In the genomic region with DNA sequence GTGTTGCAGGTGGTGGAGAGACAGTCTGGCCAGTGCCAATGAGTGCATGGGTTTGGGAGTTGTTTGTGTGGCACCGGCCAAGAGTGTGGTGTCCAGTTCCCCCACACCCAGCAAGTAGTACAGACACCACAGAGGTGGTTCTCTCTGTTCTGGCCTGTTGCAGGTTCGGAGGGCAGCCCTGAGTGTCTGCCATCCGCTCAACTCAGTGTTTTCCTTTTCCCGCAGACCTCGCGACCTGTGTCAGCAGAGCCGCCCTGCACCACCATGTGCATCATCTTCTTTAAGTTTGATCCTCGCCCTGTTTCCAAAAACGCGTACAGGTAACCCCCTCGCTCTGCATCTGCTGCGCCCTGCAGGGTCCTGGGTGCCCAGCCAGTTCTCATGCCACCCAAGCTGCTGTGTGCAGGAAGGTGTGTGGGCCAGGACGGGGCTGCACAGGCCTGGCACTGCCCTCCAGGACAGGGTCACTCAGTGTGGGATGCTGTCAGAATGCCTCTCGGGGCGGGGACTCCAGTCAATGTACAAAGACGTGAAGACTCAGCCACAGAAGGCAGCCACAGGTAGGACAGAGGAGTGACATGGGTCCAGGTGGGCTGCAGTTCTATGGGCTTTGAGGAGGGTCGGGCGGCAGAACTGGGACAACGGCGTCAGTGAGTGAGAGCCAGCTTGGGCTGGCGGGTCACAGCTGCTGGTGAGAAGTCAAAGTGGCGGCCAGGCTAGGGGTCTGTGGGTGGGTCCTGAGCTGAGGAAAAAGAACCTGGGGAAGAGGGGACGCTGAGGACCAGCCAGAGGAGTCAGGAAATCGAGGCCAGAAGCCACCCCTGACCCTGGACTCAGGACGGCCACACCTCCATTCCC, we compare ENCODE assay signal across 26 cellular contexts. TPM values are rescaled to one million over a fixed set of nuclear protein-coding genes. Genes with fewer than 3 reads are reported as not detected.
DNase-seq lines count a peak whose midpoint lies in the region; ATAC-seq, FAIRE-seq and TF ChIP-seq lines count a peak whose summit lies in the region.
"Had no signal": no experiment of that assay in that cellular context is flagged by ENCODE, and none has a peak within 500 bp of the region (broad histone marks: within the 10 kb centered on the region; RNA-seq: fewer than 3 reads in every experiment).

No MANE protein-coding gene starts in this region.

- no peaks in the 10 kb centered on the region for H3K23me2 ChIP-seq in H1 (ENCODE audit: low read depth, low read length)

- H3K18ac ChIP-seq in H1 (ENCODE audit: extremely low read depth, low read length), result no peak overlapping the region

- H3K4ac ChIP-seq in H1 (replicated peaks; ENCODE audit: insufficient read length, low read depth, low read length), result no peak overlapping the region

- no peak overlapping the region for H3K14ac ChIP-seq in H1 (ENCODE audit: insufficient read length)

- H3K9me3 Mint-ChIP-seq in stimulated activated naive CD8-positive, alpha-beta T cell treated with anti-CD3 and anti-CD28 coated beads, Interleukin-15, Interleukin-2, amounts not matched to agents 100 ng/mL and 50 ng/mL, for 24 hours, result no peaks in the 10 kb centered on the region
- H3K9me3 Mint-ChIP-seq: activated T-helper 2 cell treated with anti-CD3 and anti-CD28 coated beads, Interferon-gamma antibody, Interleukin-2, Interleukin-4, amounts not matched to agents 10 μg/mL and 5 μg/mL and 100 μg/mL, durations not matched to agents 14 hours and 24 hours and 36 hours; CD4-positive, alpha-beta memory T cell; natural killer cell treated with Interleukin-12 subunit alpha and Interleukin-12 subunit beta and Interleukin-15 and Interleukin-18, amount 100 ng/mL, for 72 hours had no signal

- H4K20me1 ChIP-seq in OCI-LY3 (ENCODE audit: insufficient read depth, low read length) (no peaks in the 10 kb centered on the region), H1 (replicated peaks in 1 of 2; ENCODE audit: control insufficient read depth in 1 of 2, insufficient read depth in 2 of 2, low read length in 2 of 2) (peaks cover 0 to 6% of the 10 kb centered on the region in 2 experiments)

- no peak overlapping the region for H2BK120ac ChIP-seq in H1 (replicated peaks; ENCODE audit: low read depth, low read length)

- ATAC-seq in stimulated activated naive CD8-positive, alpha-beta T cell treated with anti-CD3 and anti-CD28 coated beads, Interleukin-15, Interleukin-2, amounts not matched to agents 100 U/mL and 50 U/mL, for 24 hours, result no peak
- ATAC-seq in HG03095 (IDR thresholded peaks at IDR 0.05; ENCODE audit: unreplicated experiment), result no peak
- ATAC-seq: HCT116, left ventricle myocardium superior, right cardiac atrium had no signal

- H2AFZ ChIP-seq in OCI-LY3 (ENCODE audit: low read depth, low read length) (no peak overlapping the region), H1 (ENCODE audit: low read length) (no peak overlapping the region)
- H2AFZ ChIP-seq: parathyroid adenoma had no signal

- H3K4me1 Mint-ChIP-seq in stimulated activated naive CD8-positive, alpha-beta T cell treated with anti-CD3 and anti-CD28 coated beads, Interleukin-15, Interleukin-2, amounts not matched to agents 100 ng/mL and 50 ng/mL, for 24 hours (ENCODE audit: low read depth), result peaks cover 14% of the 10 kb centered on the region

- 92% methylated on average over 25 of the region's 25 CpGs; no CpG with 5 or more reads in 1 of the 2 experiments for WGBS in H1 (ENCODE audit: extremely low coverage in 1 of 2, insufficient coverage in 1 of 2, insufficient read length in 1 of 2, insufficient replicate concordance in 2 of 2, low coverage in 1 of 2, low lambda C conversion rate in 2 of 2, missing lambda C conversion rate in 1 of 2), 2 experiments

- H3K27ac ChIP-seq in OCI-LY3 (ENCODE audit: low read length), result peak overlapping the region; percentile 93
- H3K27ac ChIP-seq in H1 (ENCODE audit: low read depth, low read length), result no peak overlapping the region
- H3K27ac ChIP-seq: breast epithelium, parathyroid adenoma, transverse colon had no signal

- peak overlapping the region; percentile 36 for H3K27ac Mint-ChIP-seq in stimulated activated naive CD8-positive, alpha-beta T cell treated with anti-CD3 and anti-CD28 coated beads, Interleukin-15, Interleukin-2, amounts not matched to agents 100 ng/mL and 50 ng/mL, for 24 hours
- H3K27ac Mint-ChIP-seq: activated T-helper 2 cell treated with anti-CD3 and anti-CD28 coated beads, Interferon-gamma antibody, Interleukin-2, Interleukin-4, amounts not matched to agents 10 μg/mL and 5 μg/mL and 100 μg/mL, durations not matched to agents 14 hours and 24 hours and 36 hours had no signal

- TF ChIP-seq POLR2A in H1 (IDR thresholded peaks at IDR 0.05; ENCODE audit: control extremely low read depth in 1 of 2, low read depth in 2 of 2, low read length in 2 of 2), result no peak

- no peak overlapping the region for H4K5ac ChIP-seq in H1 (ENCODE audit: insufficient read length, low read depth, low read length)

- no peak for TF ChIP-seq EP300 in H1 (IDR thresholded peaks at IDR 0.05; ENCODE audit: borderline replicate concordance in 1 of 2, low read depth in 2 of 2, low read length in 2 of 2)

- H3K4me1 ChIP-seq in OCI-LY3 (ENCODE audit: low read length) (peaks cover 52% of the 10 kb centered on the region), H1 (replicated peaks in 1 of 4; ENCODE audit: control insufficient read depth in 3 of 4, insufficient read depth in 4 of 4, low read length in 3 of 4) (no peaks in the 10 kb centered on the region; a peak in 1 of 7 replicates)

- no peak overlapping the region for H2BK15ac ChIP-seq in H1 (ENCODE audit: low read length)

- H3K23ac ChIP-seq in H1 (ENCODE audit: insufficient read length), result no peak overlapping the region

- no peak overlapping the region for H4K91ac ChIP-seq in H1 (replicated peaks; ENCODE audit: insufficient read length, low read length)

- H2BK20ac ChIP-seq in H1 (ENCODE audit: low read length), result no peak overlapping the region

- TF ChIP-seq CTCF in OCI-LY3 (IDR thresholded peaks at IDR 0.05; ENCODE audit: low read depth, low read length) (no peak), H1 (IDR thresholded peaks at IDR 0.05; ENCODE audit: control extremely low read depth in 1 of 3, insufficient read depth in 1 of 3, low read depth in 1 of 3, low read length in 3 of 3) (no peak)

- DNase-seq in stimulated activated naive CD8-positive, alpha-beta T cell treated with anti-CD3 and anti-CD28 coated beads, Interleukin-15, Interleukin-2, amounts not matched to agents 100 U/mL and 50 U/mL, for 24 hours, result no peak
- DNase-seq in H1 (ENCODE audit: low read depth in 1 of 2, low spot score in 2 of 2), result no peak
- DNase-seq in activated effector memory CD4-positive, alpha-beta T cell treated with anti-CD3 and anti-CD28 coated beads, Interleukin-2, amount 50 U/mL, for 16 hours, result no peak
- no peak for DNase-seq in activated gamma-delta T cell (lab: John Stamatoyannopoulos, UW)
- DNase-seq: activated CD4-positive, CD25-positive, alpha-beta regulatory T cell; amygdala; CD4-positive, alpha-beta memory T cell; cortex of kidney; left ventricle myocardium superior; NCI-H1417 treated with DMSO at 0.1 percent for 48 hours; NCI-H2107; NCI-H446; NCI-H82; OCI-M1; right cardiac atrium; stimulated activated CD4-positive, alpha-beta T cell treated with anti-CD3 and anti-CD28 coated beads, Interleukin-4, amount 100 ng/mL, for 24 hours; T-helper 9 cell; transverse colon had no signal

- H3K27me3 ChIP-seq in OCI-LY3 (ENCODE audit: low read depth, low read length) (no peaks in the 10 kb centered on the region), H1 (replicated peaks in 1 of 4; ENCODE audit: control insufficient read depth in 3 of 4, extremely low read depth in 1 of 4, insufficient read depth in 3 of 4, low read length in 3 of 4) (no peaks in the 10 kb centered on the region)
- H3K27me3 ChIP-seq: breast epithelium, transverse colon had no signal

- no peak for TF ChIP-seq RAD21 in H1 (IDR thresholded peaks at IDR 0.05 in 1 of 2, conservative IDR thresholded peaks at IDR 0.05 in 1 of 2; ENCODE audit: low read depth in 2 of 2, low read length in 2 of 2)

- H2BK5ac ChIP-seq in H1 (ENCODE audit: low read depth, low read length), result no peak overlapping the region

- H3K4me3 Mint-ChIP-seq in stimulated activated naive CD8-positive, alpha-beta T cell treated with anti-CD3 and anti-CD28 coated beads, Interleukin-15, Interleukin-2, amounts not matched to agents 100 ng/mL and 50 ng/mL, for 24 hours, result no peak overlapping the region
- H3K4me3 Mint-ChIP-seq: CD4-positive, alpha-beta memory T cell; natural killer cell treated with Interleukin-12 subunit alpha and Interleukin-12 subunit beta and Interleukin-15 and Interleukin-18, amount 100 ng/mL, for 72 hours had no signal

- H2AK5ac ChIP-seq in H1 (ENCODE audit: low read depth, low read length), result no peak overlapping the region

- H3K9me3 ChIP-seq in OCI-LY3 (ENCODE audit: insufficient read depth, low read length), result peaks cover 4% of the 10 kb centered on the region; the same call in 1 of the 2 replicates
- H3K9me3 ChIP-seq in H1 (ENCODE audit: insufficient read depth in 2 of 2, low read depth in 1 of 2, low read length in 1 of 2), result no peaks in the 10 kb centered on the region
- H3K9me3 ChIP-seq: breast epithelium, transverse colon had no signal

- FAIRE-seq in H1 (lab: Jason Lieb, UNC), result no peak

- CTCF ChIA-PET in H1 (lab: Charles Lee; ENCODE audit: partially characterized antibody), result interaction anchor here (0.9 to 1.6 kb wide), 2 partner anchors 24 to 32 kb away, joined by 3 to 6 read pairs; no protein-coding TSS in a partner anchor

- no peak overlapping the region for H2BK12ac ChIP-seq in H1 (ENCODE audit: low read depth, low read length)

- H3K79me1 ChIP-seq in H1 (ENCODE audit: low read depth, low read length), result no peaks in the 10 kb centered on the region

- H3K79me2 ChIP-seq in OCI-LY3 (ENCODE audit: low read length) (0 out of 2 replicates have a peak, but pooled peaks cover 4% of the 10 kb centered on the region), H1 (ENCODE audit: control insufficient read depth in 1 of 2, insufficient read depth in 2 of 2, low read length in 2 of 2) (no peaks in the 10 kb centered on the region)

- no peaks in the 10 kb centered on the region for H3K27me3 Mint-ChIP-seq in stimulated activated naive CD8-positive, alpha-beta T cell treated with anti-CD3 and anti-CD28 coated beads, Interleukin-15, Interleukin-2, amounts not matched to agents 100 ng/mL and 50 ng/mL, for 24 hours
- H3K27me3 Mint-ChIP-seq: CD4-positive, alpha-beta memory T cell; natural killer cell treated with Interleukin-12 subunit alpha and Interleukin-12 subunit beta and Interleukin-15 and Interleukin-18, amount 100 ng/mL, for 72 hours had no signal

- H3K36me3 ChIP-seq in OCI-LY3 (replicated peaks; ENCODE audit: low read depth, low read length) (peaks cover 15% of the 10 kb centered on the region), H1 (ENCODE audit: control insufficient read depth in 2 of 4, insufficient read depth in 4 of 4, low read length in 3 of 4) (no peaks in the 10 kb centered on the region)
- H3K36me3 ChIP-seq: breast epithelium had no signal

- H3K9ac ChIP-seq in OCI-LY3 (ENCODE audit: low read length), result peak overlapping the region; percentile 82
- no peak overlapping the region for H3K9ac ChIP-seq in H1 (replicated peaks in 1 of 4; ENCODE audit: extremely low read depth in 1 of 4, low read depth in 3 of 4, low read length in 3 of 4)
- H3K9ac ChIP-seq: parathyroid adenoma had no signal

- H3K4me3 ChIP-seq in OCI-LY3 (ENCODE audit: low read length) (peak overlapping the region; percentile 75), H1 (ENCODE audit: extremely low read depth in 1 of 4, insufficient read depth in 2 of 4, low read depth in 3 of 4, low read length in 4 of 4) (no peak overlapping the region)
- H3K4me3 ChIP-seq: breast epithelium, transverse colon had no signal

- no peak overlapping the region for H3K56ac ChIP-seq in H1 (replicated peaks; ENCODE audit: insufficient read length, low read depth, low read length)

- POLR2A ChIA-PET in H1 (lab: Charles Lee; ENCODE audit: partially characterized antibody), result no interaction called here

- peaks cover 23% of the 10 kb centered on the region for H3K36me3 Mint-ChIP-seq in stimulated activated naive CD8-positive, alpha-beta T cell treated with anti-CD3 and anti-CD28 coated beads, Interleukin-15, Interleukin-2, amounts not matched to agents 100 ng/mL and 50 ng/mL, for 24 hours (ENCODE audit: low read depth)
- H3K36me3 Mint-ChIP-seq: natural killer cell treated with Interleukin-12 subunit alpha and Interleukin-12 subunit beta and Interleukin-15 and Interleukin-18, amount 100 ng/mL, for 72 hours had no signal

- peak overlapping the region; percentile 11; the same call in 1 of the 2 replicates for H4K8ac ChIP-seq in H1 (ENCODE audit: extremely low read depth, insufficient read depth, low read length)

- H3K4me2 ChIP-seq in OCI-LY3 (ENCODE audit: low read length) (peak overlapping the region; percentile 94), H1 (ENCODE audit: insufficient read depth in 1 of 2, low read depth in 2 of 2, low read length in 2 of 2) (no peak overlapping the region)

RNA-seq across cellular contexts. Expression of a gene that starts 15.9 kb away (rescaled TPM):
- 10.1 and 13.6 TPM in 2 replicates for total RNA-seq in H1 (2021; fragmentation: NEBNext Ultra II Directional; extraction: Animal tissue kit (Norgen Biotek cat#: 25700))
- 18.2 and 18.4 TPM in 2 replicates for polyA plus RNA-seq in H1 (2011; rRNA removed)
- 18.8 TPM for polyA plus RNA-seq in H1 (2011; cell fraction: cytosol; rRNA removed)
- 19.5 TPM for polyA plus RNA-seq in H1 (2011; cell fraction: nucleus; rRNA removed)
- 7.8 to 13.8 TPM (median 12.6 TPM) in 4 replicates for polyA plus RNA-seq in H1 (2012, experiment 1 of 2)
- 11.7 TPM for polyA plus RNA-seq in H1 (2012, experiment 2 of 2)
- polyA plus RNA-seq in H1 (2013, experiment 1 of 2), result 5.2 TPM
- polyA plus RNA-seq in H1 (2013, experiment 2 of 2), result 5.0 TPM
- polyA minus RNA-seq in H1 (2011; rRNA and poly(A)+ RNA removed), result 32.1 and 36.1 TPM in 2 replicates
- 7.8 TPM for polyA minus RNA-seq in H1 (2011; cell fraction: cytosol; rRNA and poly(A)+ RNA removed)
- polyA minus RNA-seq in H1 (2011; cell fraction: nucleus; rRNA and poly(A)+ RNA removed), result 11.9 TPM

RNA-seq across cellular contexts. Expression of a gene that starts 20.1 kb away (rescaled TPM):
- 43.2 and 49.6 TPM in 2 replicates for total RNA-seq in H1 (2021; fragmentation: NEBNext Ultra II Directional; extraction: Animal tissue kit (Norgen Biotek cat#: 25700))
- polyA plus RNA-seq in H1 (2011; rRNA removed), result 31.0 and 68.3 TPM in 2 replicates
- 68.4 TPM for polyA plus RNA-seq in H1 (2011; cell fraction: cytosol; rRNA removed)
- polyA plus RNA-seq in H1 (2011; cell fraction: nucleus; rRNA removed), result 444 TPM
- 37.9 to 61.7 TPM (median 55.2 TPM) in 4 replicates for polyA plus RNA-seq in H1 (2012, experiment 1 of 2)
- polyA plus RNA-seq in H1 (2012, experiment 2 of 2), result 25.1 TPM
- polyA plus RNA-seq in H1 (2013, experiment 1 of 2), result 23.2 TPM
- polyA plus RNA-seq in H1 (2013, experiment 2 of 2), result 21.9 TPM
- 18.4 and 21.2 TPM in 2 replicates for polyA minus RNA-seq in H1 (2011; rRNA and poly(A)+ RNA removed)
- polyA minus RNA-seq in H1 (2011; cell fraction: cytosol; rRNA and poly(A)+ RNA removed), result 28.8 TPM
- polyA minus RNA-seq in H1 (2011; cell fraction: nucleus; rRNA and poly(A)+ RNA removed), result 88.4 TPM

RNA-seq across cellular contexts. Expression of a gene that starts 43.3 kb away (rescaled TPM):
- 42.3 and 43.7 TPM in 2 replicates for total RNA-seq in H1 (2021; fragmentation: NEBNext Ultra II Directional; extraction: Animal tissue kit (Norgen Biotek cat#: 25700))
- polyA plus RNA-seq in H1 (2011; rRNA removed), result 23.7 and 42.5 TPM in 2 replicates
- polyA plus RNA-seq in H1 (2011; cell fraction: cytosol; rRNA removed), result 36.9 TPM
- 172 TPM for polyA plus RNA-seq in H1 (2011; cell fraction: nucleus; rRNA removed)
- 33.0 to 43.7 TPM (median 38.6 TPM) in 4 replicates for polyA plus RNA-seq in H1 (2012, experiment 1 of 2)
- polyA plus RNA-seq in H1 (2012, experiment 2 of 2), result 12.7 TPM
- 26.6 TPM for polyA plus RNA-seq in H1 (2013, experiment 1 of 2)
- polyA plus RNA-seq in H1 (2013, experiment 2 of 2), result 22.8 TPM
- 31.8 and 33.0 TPM in 2 replicates for polyA minus RNA-seq in H1 (2011; rRNA and poly(A)+ RNA removed)
- polyA minus RNA-seq in H1 (2011; cell fraction: cytosol; rRNA and poly(A)+ RNA removed), result 26.9 TPM
- 60.0 TPM for polyA minus RNA-seq in H1 (2011; cell fraction: nucleus; rRNA and poly(A)+ RNA removed)
